In the genomic region with DNA sequence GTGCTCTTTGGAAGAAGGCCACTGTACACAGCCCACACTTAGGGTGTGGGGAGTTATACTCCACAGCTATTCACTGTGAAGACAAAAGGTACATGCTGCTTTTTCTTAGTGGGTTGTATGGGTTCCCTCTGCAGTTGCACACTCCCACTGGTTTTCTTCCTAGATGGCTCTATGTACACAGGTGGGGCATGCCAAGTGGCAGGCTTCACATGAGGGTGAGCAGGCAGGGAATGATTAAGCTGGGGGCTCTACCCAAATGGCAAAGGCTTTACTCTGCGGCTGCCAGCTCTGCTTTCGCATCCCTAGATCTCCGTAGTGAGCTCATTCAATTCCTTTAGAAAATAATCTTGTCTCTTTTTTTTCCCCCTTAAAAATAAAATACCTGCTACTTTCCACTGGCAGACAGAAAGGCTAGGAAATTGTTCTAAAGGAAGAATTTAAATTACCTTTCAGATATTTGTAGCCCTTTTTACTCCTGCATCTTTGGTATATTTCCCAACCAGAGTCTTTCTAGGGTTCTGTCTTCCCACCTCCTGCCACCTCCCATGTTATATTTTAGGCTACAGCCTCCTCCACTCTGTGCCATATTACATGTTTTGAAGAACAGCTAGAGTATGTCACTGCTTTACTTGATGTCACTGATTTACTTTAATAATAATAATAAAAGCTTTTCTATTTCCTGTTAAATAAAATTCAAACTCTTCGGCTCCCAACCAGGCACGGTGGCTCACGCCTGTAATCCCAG, we compare ENCODE assay signal across 20 cellular contexts. TPM values are rescaled to one million over a fixed set of nuclear protein-coding genes. Genes with fewer than 3 reads are reported as not detected.
"Had no signal": no experiment of that assay in that cellular context is flagged by ENCODE, and none has a peak within 500 bp of the region (broad histone marks: within the 10 kb centered on the region; RNA-seq: fewer than 3 reads in every experiment).

No MANE protein-coding gene starts in this region.

- H3K27ac ChIP-seq: HL-60, Peyer's patch, SJSA1, SK-N-MC had no signal

- H3K9me3 ChIP-seq: Peyer's patch, SJSA1 had no signal

- H3K36me3 ChIP-seq: Peyer's patch had no signal

- H3K27me3 ChIP-seq: Peyer's patch, SJSA1 had no signal

- H3K4me3 ChIP-seq: Peyer's patch, SJSA1, SK-N-MC had no signal

- H3K4me1 ChIP-seq: Peyer's patch, SJSA1 had no signal

- DNase-seq: KBM-7, MV-4-11, NCI-H1048, NCI-H1105, NCI-H1417, NCI-H1436 treated with DMSO at 0.1 percent for 48 hours, NCI-H1694, NCI-H1930, NCI-H2107, NCI-H2227 treated with DMSO at 0.1 percent for 48 hours, NCI-H510A, NCI-H524 treated with DMSO at 0.1 percent for 48 hours, NCI-H82, PC-3, Peyer's patch, SIG-M5 had no signal

RNA-seq across cellular contexts. Expression of a gene that starts 8.2 kb away (rescaled TPM):
- total RNA-seq: OCI-LY7 had no signal

RNA-seq across cellular contexts. Expression of a gene that starts 46.4 kb away (rescaled TPM):
- total RNA-seq: OCI-LY7 had no signal

RNA-seq across cellular contexts. Expression of a gene that starts 46.8 kb away (rescaled TPM):
- total RNA-seq: OCI-LY7 had no signal
